ENCODE assay signal across 8 cellular contexts in genomic region chr18:36067118-36067957, GRCh38. TPM values are rescaled to one million over a fixed set of nuclear protein-coding genes. Genes with fewer than 3 reads are reported as not detected.
DNase-seq lines count a peak whose midpoint lies in the region; ATAC-seq and TF ChIP-seq lines count a peak whose summit lies in the region.

RPRD1A (minus strand) TSS chr18:36067559; CDS start chr18:36067404, 155 bp downstream.

- H3K27ac ChIP-seq in Panc1 (ENCODE audit: low read length): peak within 1 kb of the TSS; percentile 87
- peak within 1 kb of the TSS; percentile 89 to 95 for H3K27ac ChIP-seq in esophagus (ENCODE audit: low read depth in 2 of 2, low read length in 1 of 2)
- peak within 1 kb of the TSS; percentile 89 for H3K27ac ChIP-seq in muscle layer of colon (ENCODE audit: low read depth, low read length)

- in situ Hi-C loops in Panc1 (cut with HindIII; ENCODE audit: low pct_unique_long_range_greater_than_20kb, low sequenced_read_pairs): no loop called here

- H3K9ac ChIP-seq in muscle layer of colon (ENCODE audit: low read length): peak within 1 kb of the TSS; percentile 47

- H3K9me3 ChIP-seq in Panc1 (ENCODE audit: control insufficient read depth, insufficient read depth, low read depth, low read length): no peaks in the 10 kb centered on the region
- H3K9me3 ChIP-seq in esophagus (ENCODE audit: control insufficient read depth in 2 of 2, insufficient read depth in 1 of 2, low read depth in 1 of 2, low read length in 1 of 2): no peaks in the 10 kb centered on the region
- no peaks in the 10 kb centered on the region for H3K9me3 ChIP-seq in muscle layer of colon (ENCODE audit: low read length)

- ATAC-seq in GM21723 (IDR thresholded peaks at IDR 0.05; ENCODE audit: unreplicated experiment): peak; percentile 94
- peak; percentile 98 for ATAC-seq in Panc1
- peak; percentile 90 for ATAC-seq in activated T-cell treated with anti-CD3 and anti-CD28 coated beads, Interleukin-2, amount 50 U/mL, for 4 hours

- intact Hi-C loops in Panc1 (cut with micrococcal nuclease; ENCODE audit: unreplicated experiment): no loop called here

- H3K27me3 Mint-ChIP-seq in activated T-cell treated with anti-CD3 and anti-CD28 coated beads, Interleukin-2, amount 50 U/mL, for 4 hours (ENCODE audit: low read depth): no peaks in the 10 kb centered on the region

- H3K4me1 Mint-ChIP-seq in activated T-cell treated with anti-CD3 and anti-CD28 coated beads, Interleukin-2, amount 50 U/mL, for 4 hours (ENCODE audit: low read depth): peaks cover 40% of the 10 kb centered on the region

- no peak for TF ChIP-seq CTCF in Panc1 (IDR thresholded peaks at IDR 0.05)

- H3K4me3 ChIP-seq in Panc1 (ENCODE audit: low read depth in 2 of 2, low read length in 2 of 2) (peak within 1 kb of the TSS; percentile 92 to 95), esophagus (ENCODE audit: low read depth in 1 of 2, low read length in 2 of 2) (peak within 1 kb of the TSS; percentile 78 to 92), muscle layer of colon (ENCODE audit: low read depth in 1 of 2, low read length in 2 of 2) (peak within 1 kb of the TSS; percentile 43 to 68)

- POLR2A ChIA-PET in Panc1 (lab: Charles Lee): no interaction called here

- peak; percentile 98 for DNase-seq in DMS53 (lab: John Stamatoyannopoulos, UW)
- peak; percentile 91 for DNase-seq in KG1 (lab: John Stamatoyannopoulos, UW)
- peak; percentile 43 for DNase-seq in Panc1 (ENCODE audit: low read depth, low spot score)
- peak; percentile 98 for DNase-seq in activated T-cell treated with anti-CD3 and anti-CD28 coated beads, Interleukin-2, amount 50 U/mL, for 4 hours
- peak; percentile 94 for DNase-seq in stimulated activated CD8-positive, alpha-beta memory T cell treated with anti-CD3 and anti-CD28 coated beads, Interleukin-7, amount 100 ng/mL, for 24 hours (ENCODE audit: low read depth)

- H3K27me3 ChIP-seq in Panc1 (ENCODE audit: control insufficient read depth, insufficient read depth, low read length) (no peaks in the 10 kb centered on the region), esophagus (ENCODE audit: control insufficient read depth in 1 of 2, insufficient read depth in 2 of 2, low read length in 2 of 2) (no peaks in the 10 kb centered on the region), muscle layer of colon (ENCODE audit: control insufficient read depth in 1 of 2, insufficient read depth in 2 of 2, low read length in 2 of 2) (peaks cover 0 to 6% of the 10 kb centered on the region in 2 donors)

- H3K4me1 ChIP-seq in Panc1 (ENCODE audit: control insufficient read depth, insufficient read depth, low read length): no peaks in the 10 kb centered on the region; the same call in 1 of the 2 replicates
- no peaks in the 10 kb centered on the region for H3K4me1 ChIP-seq in esophagus (ENCODE audit: control insufficient read depth in 2 of 2, insufficient read depth in 2 of 2, low read length in 1 of 2)
- peaks cover 13% of the 10 kb centered on the region for H3K4me1 ChIP-seq in muscle layer of colon (ENCODE audit: insufficient read depth, low read length)

- WGBS in esophagus, 2 donors: 1% methylated on average over 64 of the region's 64 CpGs

- H3K36me3 ChIP-seq in Panc1 (ENCODE audit: control insufficient read depth, insufficient read depth, low read length) (peaks cover 5% of the 10 kb centered on the region; the same call in 1 of the 2 replicates), esophagus (ENCODE audit: control insufficient read depth in 2 of 2, insufficient read depth in 2 of 2, low read length in 1 of 2) (peaks cover 0 to 3% of the 10 kb centered on the region in 2 donors), muscle layer of colon (ENCODE audit: insufficient read depth, low read length) (no peaks in the 10 kb centered on the region)

- CTCF ChIA-PET in Panc1 (lab: Charles Lee): no interaction called here

- H3K9me3 Mint-ChIP-seq in activated T-cell treated with anti-CD3 and anti-CD28 coated beads, Interleukin-2, amount 50 U/mL, for 4 hours: no peaks in the 10 kb centered on the region

- H3K4me3 Mint-ChIP-seq in activated T-cell treated with anti-CD3 and anti-CD28 coated beads, Interleukin-2, amount 50 U/mL, for 4 hours: peak within 1 kb of the TSS; percentile 96

- BruUV-seq in Panc1 (replicated peaks; lab: Mats Ljungman, UMichigan): TSS peak; percentile 88

- H3K36me3 Mint-ChIP-seq in activated T-cell treated with anti-CD3 and anti-CD28 coated beads, Interleukin-2, amount 50 U/mL, for 4 hours (ENCODE audit: insufficient read depth): peaks cover 9% of the 10 kb centered on the region

RNA-seq across cellular contexts. Expression of gene RPRD1A, which starts in this region (rescaled TPM):
- total RNA-seq in Panc1 (2021; ENCODE audit: unreplicated experiment): 44.0 TPM
- 40.6 TPM for polyA plus RNA-seq in Panc1 (2012; ENCODE audit: insufficient read length)
- total RNA-seq in activated T-cell treated with anti-CD3 and anti-CD28 coated beads, Interleukin-2, amount 50 U/mL, for 4 hours: 10 to 100 TPM; 19.7 to 23.4 (median 21.7) TPM
- 10 to 100 TPM; 14.8 to 15.0 TPM for polyA plus RNA-seq in esophagus

Comparison
In these comparisons a context has a peak if more than half of its experiments do, and no peak if none do; other contexts are left out.
1. Peak in every context shown above with its lines: DNase-seq, ATAC-seq, H3K4me3 ChIP-seq and H3K27ac ChIP-seq.
2. DNase-seq: peak in every context shown above with its lines; median percentile 98 in DMS53; 98 in activated T-cell treated with anti-CD3 and anti-CD28 coated beads, Interleukin-2, amount 50 U/mL, for 4 hours; 94 in stimulated activated CD8-positive, alpha-beta memory T cell treated with anti-CD3 and anti-CD28 coated beads, Interleukin-7, amount 100 ng/mL, for 24 hours; 91 in KG1; 43 in Panc1.